ENCODE assay signal across 24 cellular contexts in the genomic region with DNA sequence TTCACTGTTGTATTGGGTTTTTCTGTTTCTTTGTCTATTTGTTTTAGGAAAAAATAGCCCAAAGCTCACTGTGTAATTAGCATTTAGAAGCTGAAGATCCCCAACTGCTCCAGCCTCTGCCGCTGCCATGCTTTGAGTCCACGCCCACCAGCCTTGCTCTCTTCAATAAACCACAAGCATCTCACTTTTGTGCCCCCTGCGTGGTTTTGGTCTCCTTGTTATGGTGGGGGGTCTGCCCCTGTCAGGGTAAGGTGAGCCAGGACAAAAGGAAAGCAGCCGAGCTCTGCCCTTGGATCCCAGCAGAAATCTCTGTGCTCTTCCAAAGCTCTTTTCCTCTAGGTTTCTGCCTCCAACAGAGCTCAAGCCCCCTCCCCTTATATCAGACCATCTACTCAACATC. TPM values are rescaled to one million over a fixed set of nuclear protein-coding genes. Genes with fewer than 3 reads are reported as not detected.
"Had no signal": no experiment of that assay in that cellular context is flagged by ENCODE, and none has a peak within 500 bp of the region (broad histone marks: within the 10 kb centered on the region; RNA-seq: fewer than 3 reads in every experiment).

No MANE protein-coding gene starts in this region.

- H3K4me3 Mint-ChIP-seq: activated CD4-positive, alpha-beta memory T cell treated with anti-CD3 and anti-CD28 coated beads, Interleukin-2, amount 10 ng/mL, durations not matched to agents 7 days and 5 days; activated CD4-positive, alpha-beta T cell treated with anti-CD3 and anti-CD28 coated beads for 36 hours; stimulated activated naive CD8-positive, alpha-beta T cell treated with anti-CD3 and anti-CD28 coated beads, Interleukin-15, Interleukin-2, amounts not matched to agents 100 ng/mL and 50 ng/mL, for 24 hours had no signal

- H3K9me3 ChIP-seq: breast epithelium, esophagus squamous epithelium, tibial nerve had no signal

- FAIRE-seq: endothelial cell of umbilical vein had no signal

- ATAC-seq: activated CD4-positive, alpha-beta T cell treated with anti-CD3 and anti-CD28 coated beads for 36 hours; naive thymus-derived CD8-positive, alpha-beta T cell had no signal

- H3K27me3 Mint-ChIP-seq: activated CD4-positive, alpha-beta T cell treated with anti-CD3 and anti-CD28 coated beads for 36 hours; naive thymus-derived CD8-positive, alpha-beta T cell had no signal

- H3K27me3 ChIP-seq: breast epithelium, esophagus squamous epithelium, tibial nerve had no signal

- H3K27ac ChIP-seq: breast epithelium had no signal

- H3K4me3 ChIP-seq: breast epithelium, esophagus squamous epithelium, tibial nerve had no signal

- H3K9me3 Mint-ChIP-seq: activated CD4-positive, alpha-beta memory T cell treated with anti-CD3 and anti-CD28 coated beads, Interleukin-2, amount 10 ng/mL, durations not matched to agents 7 days and 5 days; naive thymus-derived CD8-positive, alpha-beta T cell; stimulated activated naive CD8-positive, alpha-beta T cell treated with anti-CD3 and anti-CD28 coated beads, Interleukin-15, Interleukin-2, amounts not matched to agents 100 ng/mL and 50 ng/mL, for 24 hours had no signal

- H3K36me3 ChIP-seq: breast epithelium, esophagus squamous epithelium, tibial nerve had no signal

- H3K27ac Mint-ChIP-seq: activated CD4-positive, alpha-beta memory T cell treated with anti-CD3 and anti-CD28 coated beads, Interleukin-2, amount 10 ng/mL, durations not matched to agents 7 days and 5 days; activated CD4-positive, alpha-beta T cell treated with anti-CD3 and anti-CD28 coated beads for 36 hours; stimulated activated naive CD8-positive, alpha-beta T cell treated with anti-CD3 and anti-CD28 coated beads, Interleukin-15, Interleukin-2, amounts not matched to agents 100 ng/mL and 50 ng/mL, for 24 hours had no signal

- DNase-seq: activated CD4-positive, alpha-beta memory T cell treated with anti-CD3 and anti-CD28 coated beads, Interleukin-2, amount 10 ng/mL, durations not matched to agents 7 days and 5 days; activated CD4-positive, alpha-beta T cell treated with anti-CD3 and anti-CD28 coated beads for 36 hours; activated effector memory CD4-positive, alpha-beta T cell treated with Interleukin-2 at 50 U/mL for 16 hours; activated naive CD4-positive, alpha-beta T cell treated with anti-CD3 and anti-CD28 coated beads, Interleukin-2, amount 50 U/mL, for 16 hours; activated T-cell treated with anti-CD3 and anti-CD28 coated beads, Interleukin-2, amount 50 U/mL, for 48 hours; aorta; cortex of kidney; effector CD4-positive, alpha-beta T cell; esophagus squamous epithelium; mesendoderm; naive thymus-derived CD8-positive, alpha-beta T cell; occipital lobe; retina; stimulated activated CD4-positive, alpha-beta T cell treated with anti-CD3 and anti-CD28 coated beads, Interleukin-12 subunit alpha, Interleukin-12 subunit beta, amount 100 ng/mL, for 4 hours; stimulated activated CD4-positive, alpha-beta T cell treated with anti-CD3 and anti-CD28 coated beads, Interleukin-1b, Interleukin-23, amount 100 ng/mL, for 48 hours; stimulated activated CD8-positive, alpha-beta memory T cell treated with anti-CD3 and anti-CD28 coated beads, Interleukin-4, amount 100 ng/mL, for 48 hours; SW 1271; T-helper 2 cell had no signal

- H3K36me3 Mint-ChIP-seq: naive thymus-derived CD8-positive, alpha-beta T cell had no signal

- H3K4me1 ChIP-seq: breast epithelium had no signal

RNA-seq across cellular contexts. Expression of a gene that starts 4.2 kb away (rescaled TPM):
- total RNA-seq: activated CD4-positive, alpha-beta memory T cell treated with anti-CD3 and anti-CD28 coated beads, Interleukin-2, amount 10 ng/mL, durations not matched to agents 7 days and 5 days; activated CD4-positive, alpha-beta T cell treated with anti-CD3 and anti-CD28 coated beads for 36 hours; aorta; breast epithelium; endothelial cell of umbilical vein; lower leg skin; naive thymus-derived CD8-positive, alpha-beta T cell; occipital lobe; posterior vena cava; tibial nerve had no signal
- polyA plus RNA-seq: endothelial cell of umbilical vein; naive thymus-derived CD8-positive, alpha-beta T cell had no signal
